Comparison of ENCODE assay signal across 10 cellular contexts in the genomic region with DNA sequence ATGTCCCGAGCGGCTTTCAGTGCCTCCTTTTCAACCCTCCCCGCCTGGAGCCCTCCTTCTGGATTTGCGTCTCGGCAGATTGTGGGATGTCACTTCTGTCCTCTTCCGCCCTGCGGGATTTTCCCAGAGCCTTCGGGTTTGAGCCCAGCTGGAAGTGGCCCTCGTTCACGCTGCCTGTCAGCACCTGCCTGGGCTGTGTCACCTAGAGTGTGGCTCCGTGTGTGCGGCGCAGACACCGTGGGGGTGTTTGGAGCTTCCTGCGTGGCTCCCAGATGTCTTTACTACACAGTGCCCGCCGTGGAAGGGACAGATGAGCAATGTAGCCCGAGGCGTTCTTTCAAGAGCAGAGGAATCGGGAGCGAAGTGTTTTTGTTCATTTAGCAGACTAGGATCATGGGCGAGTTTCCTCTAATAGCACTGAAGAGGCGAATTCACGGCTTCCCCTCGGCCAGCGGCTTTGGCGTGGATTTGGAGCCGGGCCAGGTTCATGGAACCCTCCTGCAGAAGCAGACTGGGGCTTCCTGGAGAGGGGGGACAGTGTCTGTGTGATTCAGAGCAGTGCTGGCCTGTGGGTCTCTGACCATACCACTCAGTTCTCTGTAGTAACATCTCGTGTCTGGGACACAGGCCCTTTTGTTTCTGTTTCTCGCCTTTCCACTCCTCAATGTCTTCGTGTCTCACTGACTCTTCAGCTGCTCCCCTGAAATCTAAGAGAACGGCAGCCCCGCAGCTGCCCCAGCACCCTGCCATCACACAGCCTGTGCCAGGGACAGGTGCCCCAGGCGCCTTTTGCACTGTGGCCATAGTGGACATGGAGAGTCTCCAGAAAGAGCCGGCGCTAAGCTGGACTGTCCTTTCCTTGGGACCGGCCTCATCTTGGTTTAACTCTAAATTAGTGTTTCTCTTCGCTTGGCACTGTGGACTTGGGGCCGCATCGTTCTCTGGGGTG.
A peak's percentile ranks its signal among the peaks of the same experiment; 100 is the strongest.
DNase-seq lines count a peak whose midpoint lies in the region; ATAC-seq and TF ChIP-seq lines count a peak whose summit lies in the region.
"Had no signal": no experiment of that assay in that cellular context is flagged by ENCODE, and none has a peak within 500 bp of the region (broad histone marks: within the 10 kb centered on the region; RNA-seq: fewer than 3 reads in every experiment).

No MANE protein-coding gene starts in this region.

- no peaks in the 10 kb centered on the region for H3K9me2 ChIP-seq in GM23338 (ENCODE audit: insufficient read depth)

- TF ChIP-seq CTCF in GM23338 (conservative IDR thresholded peaks at IDR 0.05; ENCODE audit: low read depth in 2 of 2) (no peak), heart left ventricle (IDR thresholded peaks at IDR 0.05) (no peak), gastrocnemius medialis (IDR thresholded peaks at IDR 0.05 in 4 of 5, conservative IDR thresholded peaks at IDR 0.05 in 1 of 5) (no peak)

- POLR2A ChIA-PET in naive thymus-derived CD4-positive, alpha-beta T cell (lab: Charles Lee) = no interaction called here

- H3K27me3 ChIP-seq in GM23338 (ENCODE audit: insufficient read depth) (no peaks in the 10 kb centered on the region), heart left ventricle (no peaks in the 10 kb centered on the region), gastrocnemius medialis (no peaks in the 10 kb centered on the region)
- no peaks in the 10 kb centered on the region for H3K27me3 ChIP-seq in naive thymus-derived CD4-positive, alpha-beta T cell (ENCODE audit: control insufficient read depth in 2 of 2, insufficient read depth in 2 of 2, low read length in 2 of 2)

- H3K4me3 ChIP-seq in GM23338 (no peak overlapping the region), heart left ventricle (peak overlapping the region in 5 of 12 donors; percentile 6 to 43 (median 12)), gastrocnemius medialis (peak overlapping the region in 2 of 4 donors; percentile 2 to 28)
- H3K4me3 ChIP-seq in naive thymus-derived CD4-positive, alpha-beta T cell (ENCODE audit: low read length) = no peak overlapping the region
- H3K4me3 ChIP-seq: GM12878 had no signal

- no peaks in the 10 kb centered on the region for H3K4me1 Mint-ChIP-seq in GM23338
- peaks cover 0 to 10% (median 0%) of the 10 kb centered on the region in 7 donors for H3K4me1 Mint-ChIP-seq in naive thymus-derived CD4-positive, alpha-beta T cell

- no peak overlapping the region for H3K27ac Mint-ChIP-seq in GM23338
- H3K27ac Mint-ChIP-seq in naive thymus-derived CD4-positive, alpha-beta T cell = peak overlapping the region in 1 of 9 donors; percentile 18

- in situ Hi-C loops in gastrocnemius medialis (cut with MboI; ENCODE audit: low sequenced_read_pairs in 4 of 4) = loop anchor here in 2 of 4 donors (10.0 kb wide), 2 partner anchors 52 to 162 kb away; no protein-coding TSS in a partner anchor

- no peaks in the 10 kb centered on the region; the same call in 2 of the 3 replicates for H3K9me3 Mint-ChIP-seq in GM23338
- H3K9me3 Mint-ChIP-seq in naive thymus-derived CD4-positive, alpha-beta T cell = no peaks in the 10 kb centered on the region

- intact Hi-C loops in heart left ventricle (cut with DNase I) (no loop called here), gastrocnemius medialis (cut with DNase I; ENCODE audit: low total_unique reads) (no loop called here)
- intact Hi-C loops in naive thymus-derived CD4-positive, alpha-beta T cell (cut with micrococcal nuclease) = no loop called here

- H3K27ac ChIP-seq in GM23338 (ENCODE audit: low read depth) (peak overlapping the region; percentile 26; the same call in 1 of the 2 replicates), heart left ventricle (peak overlapping the region in 10 of 12 donors; percentile 15 to 60 (median 38)), gastrocnemius medialis (peak overlapping the region; percentile 50 to 81 (median 64))
- no peak overlapping the region for H3K27ac ChIP-seq in naive thymus-derived CD4-positive, alpha-beta T cell (ENCODE audit: low read depth, low read length)

- H3K79me2 ChIP-seq in GM23338 (replicated peaks; ENCODE audit: insufficient read depth) = peaks cover 5% of the 10 kb centered on the region; the same call in 1 of the 2 replicates

- TF ChIP-seq POLR2A in heart left ventricle (IDR thresholded peaks at IDR 0.05) = no peak
- TF ChIP-seq POLR2A in gastrocnemius medialis (IDR thresholded peaks at IDR 0.05) = no peak

- CTCF ChIA-PET in naive thymus-derived CD4-positive, alpha-beta T cell (lab: Charles Lee) = interaction anchor here (0.6 to 0.8 kb wide), 2 partner anchors 122 to 223 kb away, joined by 3 read pairs; no protein-coding TSS in a partner anchor

- H4K20me1 ChIP-seq in GM23338 (replicated peaks; ENCODE audit: insufficient read depth) = peaks cover 9% of the 10 kb centered on the region

- H3K36me3 Mint-ChIP-seq in GM23338 (ENCODE audit: low read depth) = peaks cover 9% of the 10 kb centered on the region; the same call in 2 of the 3 replicates
- H3K36me3 Mint-ChIP-seq in naive thymus-derived CD4-positive, alpha-beta T cell = peaks cover 0 to 13% (median 4%) of the 10 kb centered on the region in 5 donors

- H2AFZ ChIP-seq in GM23338 = no peak overlapping the region

- no peak for DNase-seq in GM23338 (ENCODE audit: low spot score)
- DNase-seq in amniotic stem cell (lab: John Stamatoyannopoulos, UW) = peak; percentile 52
- DNase-seq in heart left ventricle = peak in 1 of 5 donors; percentile 60
- no peak for DNase-seq in gastrocnemius medialis
- no peak for DNase-seq in SW480 (ENCODE audit: low spot score)
- no peak for DNase-seq in naive thymus-derived CD4-positive, alpha-beta T cell
- no peak for DNase-seq in middle frontal gyrus (ENCODE audit: extremely low spot score, low spot score)
- DNase-seq: NCI-H774 had no signal

- H3F3A ChIP-seq in GM23338 (replicated peaks; ENCODE audit: low read depth) = no peaks in the 10 kb centered on the region

- H3K36me3 ChIP-seq in GM23338 (ENCODE audit: insufficient read depth) (no peaks in the 10 kb centered on the region), heart left ventricle (peaks cover 0 to 53% (median 41%) of the 10 kb centered on the region in 9 donors), gastrocnemius medialis (peaks cover 0 to 36% of the 10 kb centered on the region in 2 donors)
- peaks cover 0 to 69% (median 13%) of the 10 kb centered on the region in 3 experiments for H3K36me3 ChIP-seq in naive thymus-derived CD4-positive, alpha-beta T cell (ENCODE audit: control insufficient read depth in 2 of 3, insufficient read depth in 3 of 3, low read length in 3 of 3)

- ATAC-seq in GM23338 (no peak), heart left ventricle (peak in 3 of 4 donors; percentile 4 to 28 (median 18)), gastrocnemius medialis (peak; percentile 22 to 40), GM19463 (IDR thresholded peaks at IDR 0.05; ENCODE audit: unreplicated experiment) (no peak)
- no peak for ATAC-seq in naive thymus-derived CD4-positive, alpha-beta T cell
- ATAC-seq: GM12878 had no signal

- H3K4me2 ChIP-seq in GM23338 = no peak overlapping the region

- H3K4me1 ChIP-seq in GM23338 (ENCODE audit: insufficient read depth) (no peaks in the 10 kb centered on the region), heart left ventricle (peaks cover 6 to 55% (median 36%) of the 10 kb centered on the region in 12 donors), gastrocnemius medialis (peaks cover 34 to 46% of the 10 kb centered on the region in 2 donors)
- no peaks in the 10 kb centered on the region for H3K4me1 ChIP-seq in naive thymus-derived CD4-positive, alpha-beta T cell (ENCODE audit: control insufficient read depth in 2 of 2, insufficient read depth in 2 of 2, low read length in 2 of 2)

- no peak overlapping the region for H3K4me3 Mint-ChIP-seq in GM23338
- H3K4me3 Mint-ChIP-seq in naive thymus-derived CD4-positive, alpha-beta T cell = no peak overlapping the region

- WGBS in heart left ventricle, 4 donors = 32 to 35% (median 33%) methylated on average over 31 to 40 of the region's 40 CpGs

- H3K9me3 ChIP-seq in heart left ventricle = no peaks in the 10 kb centered on the region
- H3K9me3 ChIP-seq in gastrocnemius medialis = no peaks in the 10 kb centered on the region
- H3K9me3 ChIP-seq in naive thymus-derived CD4-positive, alpha-beta T cell (ENCODE audit: control insufficient read depth in 2 of 3, low read length in 3 of 3) = no peaks in the 10 kb centered on the region

- H3K27me3 Mint-ChIP-seq in GM23338 (ENCODE audit: insufficient read depth, low read depth, poor library complexity) = peaks cover 2% of the 10 kb centered on the region
- no peaks in the 10 kb centered on the region for H3K27me3 Mint-ChIP-seq in naive thymus-derived CD4-positive, alpha-beta T cell

TF ChIP-seq in GM23338, 12 proteins besides CTCF, POLR2A, EP300 and RAD21 (continues in another document):
- no peak for TF ChIP-seq ETS1 (IDR thresholded peaks at IDR 0.05)
- no peak for TF ChIP-seq ZNF114 (CRISPR knock-in tag; IDR thresholded peaks at IDR 0.05)
- TF ChIP-seq CREB1 (CRISPR knock-in tag; IDR thresholded peaks at IDR 0.05; ENCODE audit: low read depth) = no peak

Comparison
In these comparisons a context has a peak if more than half of its experiments do, and no peak if none do; other contexts are left out.
1. ATAC-seq: peak in heart left ventricle (3 of 4) and gastrocnemius medialis (2 of 2); none in GM23338 (single experiment), naive thymus-derived CD4-positive, alpha-beta T cell (single experiment) and GM19463 (single experiment).